1 cellular context compared by ENCODE assay signal in genomic region chr9:129333961-129334743, GRCh38.
TF ChIP-seq lines count a peak whose summit lies in the region.

No MANE protein-coding gene starts in this region.

TF ChIP-seq in HepG2, 621 proteins besides CTCF, POLR2A, EP300 and RAD21 (continued from another document and continues in another):
- TF ChIP-seq HNF1A (IDR thresholded peaks at IDR 0.05; ENCODE audit: low read depth) (peak; percentile 71), HNF1A (CRISPR knock-in tag; IDR thresholded peaks at IDR 0.05; ENCODE audit: borderline replicate concordance) (peak; percentile 86; the same call in 1 of the 2 replicates), ZNF670 (CRISPR knock-in tag; IDR thresholded peaks at IDR 0.05; ENCODE audit: borderline replicate concordance) (peak; percentile 94), HOXA7 (CRISPR knock-in tag; IDR thresholded peaks at IDR 0.05) (no peak), E2F5 (CRISPR knock-in tag; conservative IDR thresholded peaks at IDR 0.05) (peak; percentile 93), TRIM24 (CRISPR knock-in tag; IDR thresholded peaks at IDR 0.05) (peak; percentile 68; the same call in 1 of the 2 replicates), ZNF83 (CRISPR knock-in tag; IDR thresholded peaks at IDR 0.05; ENCODE audit: borderline replicate concordance) (no peak), ZNF512 (CRISPR knock-in tag; IDR thresholded peaks at IDR 0.05) (no peak), ZBTB8A (CRISPR knock-in tag; IDR thresholded peaks at IDR 0.05; ENCODE audit: borderline replicate concordance, low read depth) (no peak), ATF4 (CRISPR knock-in tag; IDR thresholded peaks at IDR 0.05) (peak in 1 of 2 experiments; percentile 87; a peak in 2 of 4 replicates), MXI1 (IDR thresholded peaks at IDR 0.05; ENCODE audit: borderline replicate concordance, low read depth, low read length) (peak; percentile 73; the same call in 1 of the 3 replicates), ZNF12 (CRISPR knock-in tag; IDR thresholded peaks at IDR 0.05) (peak; percentile 55), MXD3 (CRISPR knock-in tag; IDR thresholded peaks at IDR 0.05) (peak; percentile 77; the same call in 1 of the 2 replicates), CENPT (CRISPR knock-in tag; IDR thresholded peaks at IDR 0.05; ENCODE audit: low read depth) (no peak), CENPX (CRISPR knock-in tag; IDR thresholded peaks at IDR 0.05) (no peak), IKZF1 (IDR thresholded peaks at IDR 0.05) (no peak), PITX1 (CRISPR knock-in tag; IDR thresholded peaks at IDR 0.05) (peak; percentile 73), ZNF530 (CRISPR knock-in tag; IDR thresholded peaks at IDR 0.05; ENCODE audit: low read depth) (no peak), TOPORS (CRISPR knock-in tag; IDR thresholded peaks at IDR 0.05) (0 out of 2 replicates have a peak, but pooled peaks have one; percentile 45), NBN (conservative IDR thresholded peaks at IDR 0.05) (no peak), NR3C1 (CRISPR knock-in tag; IDR thresholded peaks at IDR 0.05) (no peak), FOXO1 (CRISPR knock-in tag; IDR thresholded peaks at IDR 0.05) (peak; percentile 85), TBP (CRISPR knock-in tag; IDR thresholded peaks at IDR 0.05) (no peak), GATAD2A (CRISPR knock-in tag; IDR thresholded peaks at IDR 0.05) (peak; percentile 99), REPIN1 (CRISPR knock-in tag; IDR thresholded peaks at IDR 0.05; ENCODE audit: borderline replicate concordance, low read depth) (peak; percentile 55; the same call in 1 of the 2 replicates), FUBP1 (CRISPR knock-in tag; IDR thresholded peaks at IDR 0.05; ENCODE audit: borderline replicate concordance) (no peak), DNMT1 (CRISPR knock-in tag; IDR thresholded peaks at IDR 0.05) (no peak), TARDBP (CRISPR knock-in tag; IDR thresholded peaks at IDR 0.05) (peak; percentile 89; the same call in 1 of the 2 replicates), ZSCAN9 (CRISPR knock-in tag; IDR thresholded peaks at IDR 0.05; ENCODE audit: borderline replicate concordance) (peak; percentile 97), ZNF841 (CRISPR knock-in tag; IDR thresholded peaks at IDR 0.05; ENCODE audit: borderline replicate concordance) (no peak; the same call in 1 of the 2 replicates), ZNF878 (CRISPR knock-in tag; IDR thresholded peaks at IDR 0.05) (peak; percentile 90), ETV5 (CRISPR knock-in tag; IDR thresholded peaks at IDR 0.05; ENCODE audit: borderline replicate concordance) (peak; percentile 99), ZNF138 (CRISPR knock-in tag; IDR thresholded peaks at IDR 0.05; ENCODE audit: low read depth) (no peak), KLF15 (CRISPR knock-in tag; IDR thresholded peaks at IDR 0.05; ENCODE audit: borderline replicate concordance) (no peak), ZNF263 (CRISPR knock-in tag; IDR thresholded peaks at IDR 0.05) (peak; percentile 95), ZNF367 (CRISPR knock-in tag; IDR thresholded peaks at IDR 0.05; ENCODE audit: borderline replicate concordance) (no peak), KDM5B (CRISPR knock-in tag; IDR thresholded peaks at IDR 0.05; ENCODE audit: borderline replicate concordance) (peak; percentile 68; the same call in 1 of the 2 replicates), HMG20B (CRISPR knock-in tag; conservative IDR thresholded peaks at IDR 0.05) (peak; percentile 92), ZNF883 (CRISPR knock-in tag; IDR thresholded peaks at IDR 0.05; ENCODE audit: not compliant biosample characterization) (no peak), KLF6 (CRISPR knock-in tag; IDR thresholded peaks at IDR 0.05) (no peak; the same call in 1 of the 2 replicates)
- TF ChIP-seq, protein P1, sequence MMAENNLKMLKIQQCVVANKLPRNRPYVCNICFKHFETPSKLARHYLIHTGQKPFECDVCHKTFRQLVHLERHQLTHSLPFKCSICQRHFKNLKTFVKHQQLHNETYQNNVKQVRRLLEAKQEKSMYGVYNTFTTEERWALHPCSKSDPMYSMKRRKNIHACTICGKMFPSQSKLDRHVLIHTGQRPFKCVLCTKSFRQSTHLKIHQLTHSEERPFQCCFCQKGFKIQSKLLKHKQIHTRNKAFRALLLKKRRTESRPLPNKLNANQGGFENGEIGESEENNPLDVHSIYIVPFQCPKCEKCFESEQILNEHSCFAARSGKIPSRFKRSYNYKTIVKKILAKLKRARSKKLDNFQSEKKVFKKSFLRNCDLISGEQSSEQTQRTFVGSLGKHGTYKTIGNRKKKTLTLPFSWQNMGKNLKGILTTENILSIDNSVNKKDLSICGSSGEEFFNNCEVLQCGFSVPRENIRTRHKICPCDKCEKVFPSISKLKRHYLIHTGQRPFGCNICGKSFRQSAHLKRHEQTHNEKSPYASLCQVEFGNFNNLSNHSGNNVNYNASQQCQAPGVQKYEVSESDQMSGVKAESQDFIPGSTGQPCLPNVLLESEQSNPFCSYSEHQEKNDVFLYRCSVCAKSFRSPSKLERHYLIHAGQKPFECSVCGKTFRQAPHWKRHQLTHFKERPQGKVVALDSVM (CRISPR knock-in tag; IDR thresholded peaks at IDR 0.05) = peak; percentile 72
- TF ChIP-seq, protein P2, sequence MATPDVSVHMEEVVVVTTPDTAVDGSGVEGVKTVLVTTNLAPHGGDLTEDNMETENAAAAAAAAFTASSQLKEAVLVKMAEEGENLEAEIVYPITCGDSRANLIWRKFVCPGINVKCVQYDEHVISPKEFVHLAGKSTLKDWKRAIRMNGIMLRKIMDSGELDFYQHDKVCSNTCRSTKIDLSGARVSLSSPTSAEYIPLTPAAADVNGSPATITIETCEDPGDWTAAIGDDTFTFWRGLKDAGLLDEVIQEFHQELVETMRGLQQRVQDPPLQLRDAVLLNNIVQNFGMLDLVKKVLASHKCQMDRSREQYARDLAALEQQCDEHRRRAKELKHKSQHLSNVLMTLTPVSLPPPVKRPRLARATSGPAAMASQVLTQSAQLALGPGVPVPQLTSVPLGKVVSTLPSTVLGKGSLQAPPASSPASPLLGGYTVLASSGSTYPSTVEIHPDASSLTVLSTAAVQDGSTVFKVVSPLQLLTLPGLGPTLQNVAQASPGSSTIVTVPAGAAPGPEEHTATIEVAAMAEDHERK (CRISPR knock-in tag; IDR thresholded peaks at IDR 0.05; ENCODE audit: low read depth) = no peak
- TF ChIP-seq, protein P3, sequence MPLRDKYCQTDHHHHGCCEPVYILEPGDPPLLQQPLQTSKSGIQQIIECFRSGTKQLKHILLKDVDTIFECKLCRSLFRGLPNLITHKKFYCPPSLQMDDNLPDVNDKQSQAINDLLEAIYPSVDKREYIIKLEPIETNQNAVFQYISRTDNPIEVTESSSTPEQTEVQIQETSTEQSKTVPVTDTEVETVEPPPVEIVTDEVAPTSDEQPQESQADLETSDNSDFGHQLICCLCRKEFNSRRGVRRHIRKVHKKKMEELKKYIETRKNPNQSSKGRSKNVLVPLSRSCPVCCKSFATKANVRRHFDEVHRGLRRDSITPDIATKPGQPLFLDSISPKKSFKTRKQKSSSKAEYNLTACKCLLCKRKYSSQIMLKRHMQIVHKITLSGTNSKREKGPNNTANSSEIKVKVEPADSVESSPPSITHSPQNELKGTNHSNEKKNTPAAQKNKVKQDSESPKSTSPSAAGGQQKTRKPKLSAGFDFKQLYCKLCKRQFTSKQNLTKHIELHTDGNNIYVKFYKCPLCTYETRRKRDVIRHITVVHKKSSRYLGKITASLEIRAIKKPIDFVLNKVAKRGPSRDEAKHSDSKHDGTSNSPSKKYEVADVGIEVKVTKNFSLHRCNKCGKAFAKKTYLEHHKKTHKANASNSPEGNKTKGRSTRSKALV (CRISPR knock-in tag; IDR thresholded peaks at IDR 0.05) = peak; percentile 71; the same call in 1 of the 2 replicates
- TF ChIP-seq, protein P4, sequence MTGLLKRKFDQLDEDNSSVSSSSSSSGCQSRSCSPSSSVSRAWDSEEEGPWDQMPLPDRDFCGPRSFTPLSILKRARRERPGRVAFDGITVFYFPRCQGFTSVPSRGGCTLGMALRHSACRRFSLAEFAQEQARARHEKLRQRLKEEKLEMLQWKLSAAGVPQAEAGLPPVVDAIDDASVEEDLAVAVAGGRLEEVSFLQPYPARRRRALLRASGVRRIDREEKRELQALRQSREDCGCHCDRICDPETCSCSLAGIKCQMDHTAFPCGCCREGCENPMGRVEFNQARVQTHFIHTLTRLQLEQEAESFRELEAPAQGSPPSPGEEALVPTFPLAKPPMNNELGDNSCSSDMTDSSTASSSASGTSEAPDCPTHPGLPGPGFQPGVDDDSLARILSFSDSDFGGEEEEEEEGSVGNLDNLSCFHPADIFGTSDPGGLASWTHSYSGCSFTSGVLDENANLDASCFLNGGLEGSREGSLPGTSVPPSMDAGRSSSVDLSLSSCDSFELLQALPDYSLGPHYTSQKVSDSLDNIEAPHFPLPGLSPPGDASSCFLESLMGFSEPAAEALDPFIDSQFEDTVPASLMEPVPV (CRISPR knock-in tag; IDR thresholded peaks at IDR 0.05) = no peak; the same call in 1 of the 2 replicates
